1 cellular context compared by ENCODE assay signal in genomic region chr5:39031041-39031440, GRCh38.
TF ChIP-seq lines count a peak whose summit lies in the region.

No MANE protein-coding gene starts in this region.

TF ChIP-seq in GM23338, 12 proteins besides CTCF, POLR2A, EP300 and RAD21:
- TF ChIP-seq ZNF462 (CRISPR knock-in tag; IDR thresholded peaks at IDR 0.05) (no peak), JUNB (IDR thresholded peaks at IDR 0.05; ENCODE audit: unreplicated experiment) (no peak), STAT1 (IDR thresholded peaks at IDR 0.05; ENCODE audit: unreplicated experiment) (no peak), ZNF331 (CRISPR knock-in tag; IDR thresholded peaks at IDR 0.05; ENCODE audit: low read depth) (no peak), POLR2AphosphoS5 (IDR thresholded peaks at IDR 0.05; ENCODE audit: low read depth) (no peak), EZH2 (IDR thresholded peaks at IDR 0.05; ENCODE audit: low read depth, unreplicated experiment) (no peak), CREB1 (CRISPR knock-in tag; IDR thresholded peaks at IDR 0.05; ENCODE audit: low read depth) (no peak), REST (IDR thresholded peaks at IDR 0.05; ENCODE audit: unreplicated experiment) (no peak), NANOG (IDR thresholded peaks at IDR 0.05; ENCODE audit: borderline replicate concordance) (no peak)
